In the genomic region with DNA sequence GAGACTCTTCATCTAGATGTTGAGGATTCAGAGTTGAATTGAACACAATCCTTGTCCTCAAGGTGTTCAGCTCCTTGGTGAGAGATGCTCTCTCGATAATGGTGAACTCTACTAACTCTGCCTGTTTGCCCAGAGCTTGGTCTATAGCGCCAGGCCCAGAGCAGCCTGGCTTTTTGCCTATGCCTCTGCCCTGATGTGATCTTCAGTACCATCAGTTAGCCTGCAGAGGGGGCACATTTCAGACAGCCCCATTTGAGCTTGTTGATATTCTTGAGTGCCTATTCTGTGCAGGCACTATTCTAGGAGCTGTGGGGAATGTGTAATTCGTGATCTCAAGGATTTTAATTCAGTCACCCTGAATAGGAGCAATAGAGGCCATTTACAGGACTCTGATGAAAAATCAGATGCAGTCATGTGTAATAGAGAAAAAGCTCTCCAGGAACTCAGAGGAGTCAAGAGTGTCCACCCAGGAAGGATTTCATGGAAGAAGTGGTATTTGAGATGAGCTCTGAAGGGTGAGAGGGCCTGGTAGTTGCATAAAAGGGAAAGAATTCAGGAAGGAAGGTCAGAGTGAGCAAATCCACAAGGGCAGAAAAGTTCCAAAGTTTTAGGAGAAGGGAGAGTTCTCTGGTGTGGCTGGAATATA, we compare ENCODE assay signal across 9 cellular contexts. TPM values are rescaled to one million over a fixed set of nuclear protein-coding genes. Genes with fewer than 3 reads are reported as not detected.
DNase-seq lines count a peak whose midpoint lies in the region; ATAC-seq and TF ChIP-seq lines count a peak whose summit lies in the region.
"Had no signal": no experiment of that assay in that cellular context is flagged by ENCODE, and none has a peak within 500 bp of the region (broad histone marks: within the 10 kb centered on the region; RNA-seq: fewer than 3 reads in every experiment).

No MANE protein-coding gene starts in this region.

- no peak overlapping the region for H3K4me3 Mint-ChIP-seq in T-helper 1 cell treated with Interleukin-12 subunit alpha and Interleukin-12 subunit beta and Interleukin-4 antibody, amounts not matched to agents 30 μg/mL and 1 μg/mL, for 36 hours

- ATAC-seq in HCT116 = peak; percentile 89

- peak; percentile 59 for DNase-seq in COLO829 (ENCODE audit: low spot score)
- DNase-seq in HCT116 (ENCODE audit: low read depth, low spot score) = no peak
- DNase-seq in erythroblast (lab: John Stamatoyannopoulos, UW) = peak; percentile 64
- peak; percentile 94 for DNase-seq in pons (ENCODE audit: low spot score)
- DNase-seq in NCI-H526 treated with DMSO at 0.1 percent for 48 hours (lab: John Stamatoyannopoulos, UW) = no peak
- DNase-seq in occipital lobe (lab: John Stamatoyannopoulos, UW) = no peak
- no peak for DNase-seq in GDM1 (lab: John Stamatoyannopoulos, UW)

- H3K9me3 Mint-ChIP-seq in T-helper 1 cell treated with Interleukin-12 subunit alpha and Interleukin-12 subunit beta and Interleukin-4 antibody, amounts not matched to agents 30 μg/mL and 1 μg/mL, for 36 hours = no peaks in the 10 kb centered on the region

- H3K9me3 ChIP-seq in HCT116 (ENCODE audit: control insufficient read depth in 1 of 2, insufficient read depth in 1 of 2, low read depth in 1 of 2, low read length in 2 of 2) = no peaks in the 10 kb centered on the region
- H3K9me3 ChIP-seq: SJCRH30 had no signal

- no peak overlapping the region for H3K9ac ChIP-seq in HCT116 (ENCODE audit: low read length)

- no peak overlapping the region for H3K4me3 ChIP-seq in HCT116 (replicated peaks in 1 of 2; ENCODE audit: low read depth in 1 of 2, low read length in 2 of 2)
- H3K4me3 ChIP-seq: SJCRH30 had no signal

- CTCF ChIA-PET in HCT116 (lab: Charles Lee) = interaction anchor here (0.6 to 1.9 kb wide), 11 partner anchors 9 to 673 kb away, joined by 3 to 19 read pairs (median 4); a partner anchor contains a TSS

- intact Hi-C loops in HCT116 (cut with micrococcal nuclease) = no loop called here

- H3K79me2 ChIP-seq in HCT116 (ENCODE audit: insufficient read depth, low read length) = no peaks in the 10 kb centered on the region

- H3K27me3 Mint-ChIP-seq in T-helper 1 cell treated with Interleukin-12 subunit alpha and Interleukin-12 subunit beta and Interleukin-4 antibody, amounts not matched to agents 30 μg/mL and 1 μg/mL, for 36 hours (ENCODE audit: low read depth) = no peaks in the 10 kb centered on the region

- peaks cover 4% of the 10 kb centered on the region for H3K4me1 Mint-ChIP-seq in T-helper 1 cell treated with Interleukin-12 subunit alpha and Interleukin-12 subunit beta and Interleukin-4 antibody, amounts not matched to agents 30 μg/mL and 1 μg/mL, for 36 hours (ENCODE audit: low read depth)

- H3K4me1 ChIP-seq in HCT116 (ENCODE audit: control insufficient read depth in 1 of 2, insufficient read depth in 2 of 2, low read length in 2 of 2) = no peaks in the 10 kb centered on the region
- H3K4me1 ChIP-seq: SJCRH30 had no signal

- peak overlapping the region; percentile 12 for H3K27ac Mint-ChIP-seq in T-helper 1 cell treated with Interleukin-12 subunit alpha and Interleukin-12 subunit beta and Interleukin-4 antibody, amounts not matched to agents 30 μg/mL and 1 μg/mL, for 36 hours

- no peaks in the 10 kb centered on the region for H4K20me1 ChIP-seq in HCT116 (ENCODE audit: insufficient read depth)

- RAD21 ChIA-PET in HCT116 (lab: Charles Lee; ENCODE audit: low non-redundant PET in 1 of 2, low total read pairs in 2 of 2, uncharacterized antibody in 2 of 2, unreplicated experiment in 2 of 2) = interaction anchor here in 1 of 2 experiments (0.8 kb wide), 1 partner anchor 44 kb away, joined by 3 read pairs; no protein-coding TSS in a partner anchor

- peak in 2 of 3 experiments; percentile 70 to 74; a peak in 4 of 6 replicates for TF ChIP-seq CTCF in HCT116 (IDR thresholded peaks at IDR 0.05 in 2 of 3, conservative IDR thresholded peaks at IDR 0.05 in 1 of 3; ENCODE audit: borderline replicate concordance in 1 of 3, insufficient read depth in 1 of 3, low read depth in 2 of 3, low read length in 2 of 3)

- no peak overlapping the region for H3K27ac ChIP-seq in HCT116 (ENCODE audit: low read depth, low read length)
- H3K27ac ChIP-seq: SJCRH30 had no signal

- no peaks in the 10 kb centered on the region for H3K27me3 ChIP-seq in HCT116 (ENCODE audit: insufficient read depth, low read length)
- H3K27me3 ChIP-seq: SJCRH30 had no signal

- TF ChIP-seq POLR2A in HCT116 (IDR thresholded peaks at IDR 0.05; ENCODE audit: borderline replicate concordance, extremely low read depth, insufficient read depth, insufficient read length) (no peak), erythroblast (IDR thresholded peaks at IDR 0.05; ENCODE audit: low read length) (no peak)

- H3K36me3 ChIP-seq in HCT116 (ENCODE audit: control insufficient read depth in 1 of 2, insufficient read depth in 2 of 2, low read length in 2 of 2) = peaks cover 52 to 58% of the 10 kb centered on the region in 2 experiments; a peak in 3 of 4 replicates

- H3K36me3 Mint-ChIP-seq in T-helper 1 cell treated with Interleukin-12 subunit alpha and Interleukin-12 subunit beta and Interleukin-4 antibody, amounts not matched to agents 30 μg/mL and 1 μg/mL, for 36 hours (ENCODE audit: low read depth) = peaks cover 58% of the 10 kb centered on the region

- no peaks in the 10 kb centered on the region for H3K9me2 ChIP-seq in HCT116 (ENCODE audit: insufficient read depth)

- H3K4me2 ChIP-seq in HCT116 (ENCODE audit: low read length) = no peak overlapping the region

- POLR2A ChIA-PET in HCT116 (lab: Charles Lee) = no interaction called here

- H2AFZ ChIP-seq in HCT116 (ENCODE audit: low read depth, low read length, poor library complexity, severe bottlenecking) = no peak overlapping the region

- peak; percentile 24; the same call in 1 of the 2 replicates for TF ChIP-seq RAD21 in HCT116 (IDR thresholded peaks at IDR 0.05; ENCODE audit: low read depth)

- BruUV-seq in HCT116 (replicated peaks; lab: Mats Ljungman, UMichigan) = no TSS peak

TF ChIP-seq in HCT116, 20 proteins besides CTCF, POLR2A, EP300 and RAD21:
- TF ChIP-seq SRF (IDR thresholded peaks at IDR 0.05; ENCODE audit: low read depth) (no peak), ELF1 (IDR thresholded peaks at IDR 0.05; ENCODE audit: borderline replicate concordance, low read depth) (no peak), EGR1 (IDR thresholded peaks at IDR 0.05; ENCODE audit: low read depth) (no peak), POLR2AphosphoS5 (IDR thresholded peaks at IDR 0.05; ENCODE audit: low read depth, low read length) (no peak), FOSL1 (IDR thresholded peaks at IDR 0.05; ENCODE audit: low read depth) (no peak), YY1 (IDR thresholded peaks at IDR 0.05; ENCODE audit: extremely low read depth, insufficient replicate concordance, low read depth, low read length) (no peak), EZH2phosphoT487 (IDR thresholded peaks at IDR 0.05; ENCODE audit: borderline replicate concordance) (no peak), EZH2 (IDR thresholded peaks at IDR 0.05) (no peak), ZFX (IDR thresholded peaks at IDR 0.05) (no peak), ZNF274 (IDR thresholded peaks at IDR 0.05; ENCODE audit: low read depth, low read length) (no peak), SP1 (IDR thresholded peaks at IDR 0.05; ENCODE audit: low read depth) (no peak)
- TF ChIP-seq, protein P1, sequence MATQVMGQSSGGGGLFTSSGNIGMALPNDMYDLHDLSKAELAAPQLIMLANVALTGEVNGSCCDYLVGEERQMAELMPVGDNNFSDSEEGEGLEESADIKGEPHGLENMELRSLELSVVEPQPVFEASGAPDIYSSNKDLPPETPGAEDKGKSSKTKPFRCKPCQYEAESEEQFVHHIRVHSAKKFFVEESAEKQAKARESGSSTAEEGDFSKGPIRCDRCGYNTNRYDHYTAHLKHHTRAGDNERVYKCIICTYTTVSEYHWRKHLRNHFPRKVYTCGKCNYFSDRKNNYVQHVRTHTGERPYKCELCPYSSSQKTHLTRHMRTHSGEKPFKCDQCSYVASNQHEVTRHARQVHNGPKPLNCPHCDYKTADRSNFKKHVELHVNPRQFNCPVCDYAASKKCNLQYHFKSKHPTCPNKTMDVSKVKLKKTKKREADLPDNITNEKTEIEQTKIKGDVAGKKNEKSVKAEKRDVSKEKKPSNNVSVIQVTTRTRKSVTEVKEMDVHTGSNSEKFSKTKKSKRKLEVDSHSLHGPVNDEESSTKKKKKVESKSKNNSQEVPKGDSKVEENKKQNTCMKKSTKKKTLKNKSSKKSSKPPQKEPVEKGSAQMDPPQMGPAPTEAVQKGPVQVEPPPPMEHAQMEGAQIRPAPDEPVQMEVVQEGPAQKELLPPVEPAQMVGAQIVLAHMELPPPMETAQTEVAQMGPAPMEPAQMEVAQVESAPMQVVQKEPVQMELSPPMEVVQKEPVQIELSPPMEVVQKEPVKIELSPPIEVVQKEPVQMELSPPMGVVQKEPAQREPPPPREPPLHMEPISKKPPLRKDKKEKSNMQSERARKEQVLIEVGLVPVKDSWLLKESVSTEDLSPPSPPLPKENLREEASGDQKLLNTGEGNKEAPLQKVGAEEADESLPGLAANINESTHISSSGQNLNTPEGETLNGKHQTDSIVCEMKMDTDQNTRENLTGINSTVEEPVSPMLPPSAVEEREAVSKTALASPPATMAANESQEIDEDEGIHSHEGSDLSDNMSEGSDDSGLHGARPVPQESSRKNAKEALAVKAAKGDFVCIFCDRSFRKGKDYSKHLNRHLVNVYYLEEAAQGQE (IDR thresholded peaks at IDR 0.05; ENCODE audit: low read depth) = no peak
TF ChIP-seq in HCT116: peak in this region for 0.

RNA-seq across cellular contexts. Expression of a gene that starts 19.3 kb away (rescaled TPM):
- 48.2 TPM for total RNA-seq in HCT116 (2021; ENCODE audit: unreplicated experiment)
- polyA plus RNA-seq in HCT116 (2012) = 33.3 and 47.4 TPM in 2 replicates
- total RNA-seq in occipital lobe = 32.1 TPM

RNA-seq across cellular contexts. Expression of a gene that starts 24.3 kb away (rescaled TPM):
- total RNA-seq in HCT116 (2021; ENCODE audit: unreplicated experiment) (67.3 TPM), occipital lobe (66.1 TPM)
- 70.4 and 84.2 TPM in 2 replicates for polyA plus RNA-seq in HCT116 (2012)

RNA-seq across cellular contexts. Expression of a gene that starts 30.7 kb away (rescaled TPM):
- total RNA-seq in HCT116 (2021; ENCODE audit: unreplicated experiment) = 71.6 TPM
- 68.6 and 68.8 TPM in 2 replicates for polyA plus RNA-seq in HCT116 (2012)
- total RNA-seq in occipital lobe = 78.1 TPM

RNA-seq across cellular contexts. Expression of a gene that starts 43.3 kb away (rescaled TPM):
- total RNA-seq in HCT116 (2021; ENCODE audit: unreplicated experiment) = 136 TPM
- polyA plus RNA-seq in HCT116 (2012) = 34.5 and 49.4 TPM in 2 replicates
- total RNA-seq in occipital lobe = 54.7 TPM

Comparison
In these comparisons a context has a peak if more than half of its experiments do, and no peak if none do; other contexts are left out.
1. DNase-seq: peak in COLO829 (single experiment), erythroblast (2 of 2) and pons (single experiment); none in HCT116 (single experiment), NCI-H526 treated with DMSO at 0.1 percent for 48 hours (single experiment), occipital lobe (single experiment) and GDM1 (single experiment).